Comparison of ENCODE assay signal across 2 cellular contexts in the genomic region with DNA sequence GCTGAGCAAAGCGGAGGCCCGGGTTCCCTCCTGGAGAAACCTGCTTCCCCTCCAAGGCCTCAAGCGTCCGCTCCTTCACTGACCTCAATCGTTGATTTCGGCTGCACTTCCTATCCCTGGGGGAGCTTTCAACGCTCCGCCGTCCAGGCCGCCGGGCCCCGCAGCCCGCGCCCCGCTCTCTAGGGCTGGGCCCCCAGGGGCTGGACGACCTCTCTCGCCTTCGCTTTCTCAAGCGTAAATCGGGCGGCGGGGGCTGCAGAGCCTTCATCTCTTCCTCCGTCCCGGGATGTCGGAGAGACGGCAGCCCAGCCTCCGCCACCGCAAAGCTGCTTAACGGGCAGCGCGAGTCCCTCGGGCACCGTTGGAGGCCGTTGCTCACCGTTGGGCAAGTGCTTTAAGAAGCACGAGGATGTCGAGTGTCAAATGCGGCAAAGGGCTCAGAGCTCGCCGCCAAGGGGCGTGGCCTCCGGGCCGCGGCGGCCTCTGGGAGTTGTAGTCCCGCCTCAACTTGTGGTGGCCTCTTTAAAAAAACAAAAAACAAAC.
TF ChIP-seq lines count a peak whose summit lies in the region.

No MANE protein-coding gene starts in this region.

TF ChIP-seq in GM23338, 12 proteins besides CTCF, POLR2A, EP300 and RAD21:
- TF ChIP-seq POLR2AphosphoS5 (IDR thresholded peaks at IDR 0.05; ENCODE audit: low read depth) (peak; percentile 45; the same call in 1 of the 2 replicates), ZNF114 (CRISPR knock-in tag; IDR thresholded peaks at IDR 0.05) (no peak)
- TF ChIP-seq, protein P1, sequence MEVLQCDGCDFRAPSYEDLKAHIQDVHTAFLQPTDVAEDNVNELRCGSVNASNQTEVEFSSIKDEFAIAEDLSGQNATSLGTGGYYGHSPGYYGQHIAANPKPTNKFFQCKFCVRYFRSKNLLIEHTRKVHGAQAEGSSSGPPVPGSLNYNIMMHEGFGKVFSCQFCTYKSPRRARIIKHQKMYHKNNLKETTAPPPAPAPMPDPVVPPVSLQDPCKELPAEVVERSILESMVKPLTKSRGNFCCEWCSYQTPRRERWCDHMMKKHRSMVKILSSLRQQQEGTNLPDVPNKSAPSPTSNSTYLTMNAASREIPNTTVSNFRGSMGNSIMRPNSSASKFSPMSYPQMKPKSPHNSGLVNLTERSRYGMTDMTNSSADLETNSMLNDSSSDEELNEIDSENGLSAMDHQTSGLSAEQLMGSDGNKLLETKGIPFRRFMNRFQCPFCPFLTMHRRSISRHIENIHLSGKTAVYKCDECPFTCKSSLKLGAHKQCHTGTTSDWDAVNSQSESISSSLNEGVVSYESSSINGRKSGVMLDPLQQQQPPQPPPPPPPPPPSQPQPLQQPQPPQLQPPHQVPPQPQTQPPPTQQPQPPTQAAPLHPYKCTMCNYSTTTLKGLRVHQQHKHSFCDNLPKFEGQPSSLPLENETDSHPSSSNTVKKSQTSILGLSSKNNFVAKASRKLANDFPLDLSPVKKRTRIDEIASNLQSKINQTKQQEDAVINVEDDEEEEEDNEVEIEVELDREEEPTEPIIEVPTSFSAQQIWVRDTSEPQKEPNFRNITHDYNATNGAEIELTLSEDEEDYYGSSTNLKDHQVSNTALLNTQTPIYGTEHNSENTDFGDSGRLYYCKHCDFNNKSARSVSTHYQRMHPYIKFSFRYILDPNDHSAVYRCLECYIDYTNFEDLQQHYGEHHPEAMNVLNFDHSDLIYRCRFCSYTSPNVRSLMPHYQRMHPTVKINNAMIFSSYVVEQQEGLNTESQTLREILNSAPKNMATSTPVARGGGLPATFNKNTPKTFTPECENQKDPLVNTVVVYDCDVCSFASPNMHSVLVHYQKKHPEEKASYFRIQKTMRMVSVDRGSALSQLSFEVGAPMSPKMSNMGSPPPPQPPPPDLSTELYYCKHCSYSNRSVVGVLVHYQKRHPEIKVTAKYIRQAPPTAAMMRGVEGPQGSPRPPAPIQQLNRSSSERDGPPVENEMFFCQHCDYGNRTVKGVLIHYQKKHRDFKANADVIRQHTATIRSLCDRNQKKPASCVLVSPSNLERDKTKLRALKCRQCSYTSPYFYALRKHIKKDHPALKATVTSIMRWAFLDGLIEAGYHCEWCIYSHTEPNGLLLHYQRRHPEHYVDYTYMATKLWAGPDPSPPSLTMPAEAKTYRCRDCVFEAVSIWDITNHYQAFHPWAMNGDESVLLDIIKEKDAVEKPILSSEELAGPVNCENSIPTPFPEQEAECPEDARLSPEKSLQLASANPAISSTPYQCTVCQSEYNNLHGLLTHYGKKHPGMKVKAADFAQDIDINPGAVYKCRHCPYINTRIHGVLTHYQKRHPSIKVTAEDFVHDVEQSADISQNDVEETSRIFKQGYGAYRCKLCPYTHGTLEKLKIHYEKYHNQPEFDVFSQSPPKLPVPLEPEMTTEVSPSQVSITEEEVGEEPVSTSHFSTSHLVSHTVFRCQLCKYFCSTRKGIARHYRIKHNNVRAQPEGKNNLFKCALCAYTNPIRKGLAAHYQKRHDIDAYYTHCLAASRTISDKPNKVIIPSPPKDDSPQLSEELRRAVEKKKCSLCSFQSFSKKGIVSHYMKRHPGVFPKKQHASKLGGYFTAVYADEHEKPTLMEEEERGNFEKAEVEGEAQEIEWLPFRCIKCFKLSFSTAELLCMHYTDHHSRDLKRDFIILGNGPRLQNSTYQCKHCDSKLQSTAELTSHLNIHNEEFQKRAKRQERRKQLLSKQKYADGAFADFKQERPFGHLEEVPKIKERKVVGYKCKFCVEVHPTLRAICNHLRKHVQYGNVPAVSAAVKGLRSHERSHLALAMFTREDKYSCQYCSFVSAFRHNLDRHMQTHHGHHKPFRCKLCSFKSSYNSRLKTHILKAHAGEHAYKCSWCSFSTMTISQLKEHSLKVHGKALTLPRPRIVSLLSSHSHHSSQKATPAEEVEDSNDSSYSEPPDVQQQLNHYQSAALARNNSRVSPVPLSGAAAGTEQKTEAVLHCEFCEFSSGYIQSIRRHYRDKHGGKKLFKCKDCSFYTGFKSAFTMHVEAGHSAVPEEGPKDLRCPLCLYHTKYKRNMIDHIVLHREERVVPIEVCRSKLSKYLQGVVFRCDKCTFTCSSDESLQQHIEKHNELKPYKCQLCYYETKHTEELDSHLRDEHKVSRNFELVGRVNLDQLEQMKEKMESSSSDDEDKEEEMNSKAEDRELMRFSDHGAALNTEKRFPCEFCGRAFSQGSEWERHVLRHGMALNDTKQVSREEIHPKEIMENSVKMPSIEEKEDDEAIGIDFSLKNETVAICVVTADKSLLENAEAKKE (CRISPR knock-in tag; IDR thresholded peaks at IDR 0.05), result no peak

TF ChIP-seq in GM12878, 131 proteins besides CTCF, POLR2A, EP300 and RAD21:
- TF ChIP-seq, protein P2, sequence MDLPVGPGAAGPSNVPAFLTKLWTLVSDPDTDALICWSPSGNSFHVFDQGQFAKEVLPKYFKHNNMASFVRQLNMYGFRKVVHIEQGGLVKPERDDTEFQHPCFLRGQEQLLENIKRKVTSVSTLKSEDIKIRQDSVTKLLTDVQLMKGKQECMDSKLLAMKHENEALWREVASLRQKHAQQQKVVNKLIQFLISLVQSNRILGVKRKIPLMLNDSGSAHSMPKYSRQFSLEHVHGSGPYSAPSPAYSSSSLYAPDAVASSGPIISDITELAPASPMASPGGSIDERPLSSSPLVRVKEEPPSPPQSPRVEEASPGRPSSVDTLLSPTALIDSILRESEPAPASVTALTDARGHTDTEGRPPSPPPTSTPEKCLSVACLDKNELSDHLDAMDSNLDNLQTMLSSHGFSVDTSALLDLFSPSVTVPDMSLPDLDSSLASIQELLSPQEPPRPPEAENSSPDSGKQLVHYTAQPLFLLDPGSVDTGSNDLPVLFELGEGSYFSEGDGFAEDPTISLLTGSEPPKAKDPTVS (IDR thresholded peaks at IDR 0.05; ENCODE audit: low read depth, low read length), result no peak
- TF ChIP-seq ZNF217 (IDR thresholded peaks at IDR 0.05) (no peak), EGR1 (IDR thresholded peaks at IDR 0.05; ENCODE audit: borderline replicate concordance in 1 of 2, low read depth in 2 of 2, low read length in 2 of 2) (no peak), NRF1 (conservative IDR thresholded peaks at IDR 0.05; ENCODE audit: low read depth, low read length) (no peak), HDGF (IDR thresholded peaks at IDR 0.05) (no peak), HCFC1 (IDR thresholded peaks at IDR 0.05; ENCODE audit: low read length) (peak; percentile 67), CHD1 (IDR thresholded peaks at IDR 0.05; ENCODE audit: low read depth, low read length) (no peak), FOS (IDR thresholded peaks at IDR 0.05; ENCODE audit: borderline replicate concordance, extremely low read depth, insufficient read length) (no peak), DPF2 (IDR thresholded peaks at IDR 0.05) (no peak), SP1 (IDR thresholded peaks at IDR 0.05; ENCODE audit: low read depth, low read length) (no peak), MTA2 (IDR thresholded peaks at IDR 0.05; ENCODE audit: low read depth) (no peak), SUPT20H (IDR thresholded peaks at IDR 0.05; ENCODE audit: borderline replicate concordance, control insufficient read depth, low read depth, low read length) (no peak), SIN3A (IDR thresholded peaks at IDR 0.05; ENCODE audit: low read depth, low read length) (no peak), SIX5 (IDR thresholded peaks at IDR 0.05; ENCODE audit: low read depth, low read length, severe bottlenecking) (peak; percentile 65)
- TF ChIP-seq, protein P3, sequence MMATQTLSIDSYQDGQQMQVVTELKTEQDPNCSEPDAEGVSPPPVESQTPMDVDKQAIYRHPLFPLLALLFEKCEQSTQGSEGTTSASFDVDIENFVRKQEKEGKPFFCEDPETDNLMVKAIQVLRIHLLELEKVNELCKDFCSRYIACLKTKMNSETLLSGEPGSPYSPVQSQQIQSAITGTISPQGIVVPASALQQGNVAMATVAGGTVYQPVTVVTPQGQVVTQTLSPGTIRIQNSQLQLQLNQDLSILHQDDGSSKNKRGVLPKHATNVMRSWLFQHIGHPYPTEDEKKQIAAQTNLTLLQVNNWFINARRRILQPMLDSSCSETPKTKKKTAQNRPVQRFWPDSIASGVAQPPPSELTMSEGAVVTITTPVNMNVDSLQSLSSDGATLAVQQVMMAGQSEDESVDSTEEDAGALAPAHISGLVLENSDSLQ (IDR thresholded peaks at IDR 0.05), result no peak
